10 cellular contexts compared by ENCODE assay signal in genomic region chr15:67144609-67145306, GRCh38.
DNase-seq lines count a peak whose midpoint lies in the region; ATAC-seq and TF ChIP-seq lines count a peak whose summit lies in the region.
"Had no signal": no experiment of that assay in that cellular context is flagged by ENCODE, and none has a peak within 500 bp of the region (broad histone marks: within the 10 kb centered on the region; RNA-seq: fewer than 3 reads in every experiment).

No MANE protein-coding gene starts in this region.

- intact Hi-C loops in stomach (cut with DNase I; ENCODE audit: low total_unique reads) (no loop called here), testis (cut with DNase I; ENCODE audit: low total_unique reads) (no loop called here)

- no peaks in the 10 kb centered on the region for H3K9me3 Mint-ChIP-seq in activated CD8-positive, alpha-beta memory T cell treated with anti-CD3 and anti-CD28 coated beads, Interleukin-2, amount 10 ng/mL, durations not matched to agents 7 days and 5 days (ENCODE audit: low read depth)

- CTCF ChIA-PET in activated CD8-positive, alpha-beta memory T cell treated with anti-CD3 and anti-CD28 coated beads, Interleukin-2, amount 10 ng/mL, durations not matched to agents 7 days and 5 days (lab: Charles Lee), result no interaction called here

- H3K27ac Mint-ChIP-seq in activated CD8-positive, alpha-beta memory T cell treated with anti-CD3 and anti-CD28 coated beads, Interleukin-2, amount 10 ng/mL, durations not matched to agents 7 days and 5 days, result no peak overlapping the region

- peaks cover 76% of the 10 kb centered on the region for H3K4me1 ChIP-seq in foreskin keratinocyte
- H3K4me1 ChIP-seq in stomach, result peaks cover 69 to 96% (median 94%) of the 10 kb centered on the region in 4 donors
- H3K4me1 ChIP-seq in testis, result peaks cover 30% of the 10 kb centered on the region

- no peaks in the 10 kb centered on the region for H3K36me3 ChIP-seq in stomach
- H3K36me3 ChIP-seq in testis (ENCODE audit: low read depth, missing control alignments), result no peaks in the 10 kb centered on the region
- H3K36me3 ChIP-seq: heart right ventricle had no signal

- no peak overlapping the region for H3K4me3 Mint-ChIP-seq in activated CD8-positive, alpha-beta memory T cell treated with anti-CD3 and anti-CD28 coated beads, Interleukin-2, amount 10 ng/mL, durations not matched to agents 7 days and 5 days

- peaks cover 14% of the 10 kb centered on the region for H3K36me3 Mint-ChIP-seq in activated CD8-positive, alpha-beta memory T cell treated with anti-CD3 and anti-CD28 coated beads, Interleukin-2, amount 10 ng/mL, durations not matched to agents 7 days and 5 days

- TF ChIP-seq POLR2A in stomach (IDR thresholded peaks at IDR 0.05), result no peak
- no peak for TF ChIP-seq POLR2A in testis (IDR thresholded peaks at IDR 0.05)

- no peaks in the 10 kb centered on the region for H3K9me3 ChIP-seq in stomach
- no peaks in the 10 kb centered on the region for H3K9me3 ChIP-seq in testis
- H3K9me3 ChIP-seq: heart right ventricle had no signal

- peak overlapping the region; percentile 1 for H3K27ac ChIP-seq in foreskin keratinocyte
- peak overlapping the region in 3 of 5 donors; percentile 28 to 88 (median 81) for H3K27ac ChIP-seq in stomach
- H3K27ac ChIP-seq in testis, result no peak overlapping the region

- DNase-seq in activated CD8-positive, alpha-beta memory T cell treated with anti-CD3 and anti-CD28 coated beads, Interleukin-2, amount 10 ng/mL, durations not matched to agents 7 days and 5 days, result peak; percentile 51
- no peak for DNase-seq in activated CD8-positive, alpha-beta memory T cell treated with anti-CD3 and anti-CD28 coated beads, Interleukin-2, amount 50 U/mL, for 48 hours
- DNase-seq in SW480 (ENCODE audit: low spot score) (peak; percentile 89), foreskin keratinocyte (no peak), stomach (no peak), testis (no peak)
- DNase-seq: heart right ventricle, NCI-H1105 had no signal

- peaks cover 89% of the 10 kb centered on the region for H3K4me1 Mint-ChIP-seq in activated CD8-positive, alpha-beta memory T cell treated with anti-CD3 and anti-CD28 coated beads, Interleukin-2, amount 10 ng/mL, durations not matched to agents 7 days and 5 days

- TF ChIP-seq EP300 in stomach (IDR thresholded peaks at IDR 0.05), result no peak

- H3K4me3 ChIP-seq in stomach (no peak overlapping the region), testis (no peak overlapping the region)
- H3K4me3 ChIP-seq: heart right ventricle had no signal

- H3K27me3 ChIP-seq in foreskin keratinocyte, result no peaks in the 10 kb centered on the region
- H3K27me3 ChIP-seq in stomach, result no peaks in the 10 kb centered on the region
- H3K27me3 ChIP-seq in testis, result no peaks in the 10 kb centered on the region
- H3K27me3 ChIP-seq: heart right ventricle had no signal

- WGBS in stomach, 5 donors, result 63 to 75% (median 70%) methylated on average over 6 to 7 of the region's 7 CpGs
- 75 to 81% methylated on average over 5 to 7 of the region's 7 CpGs for WGBS in testis, 2 donors

- peak; percentile 43 for ATAC-seq in activated CD8-positive, alpha-beta memory T cell treated with anti-CD3 and anti-CD28 coated beads, Interleukin-2, amount 10 ng/mL, durations not matched to agents 7 days and 5 days
- ATAC-seq in foreskin keratinocyte (no peak), HG02610 (IDR thresholded peaks at IDR 0.05; ENCODE audit: unreplicated experiment) (no peak), GM19035 (IDR thresholded peaks at IDR 0.05; ENCODE audit: unreplicated experiment) (no peak)

- TF ChIP-seq CTCF in foreskin keratinocyte (conservative IDR thresholded peaks at IDR 0.05) (no peak), stomach (IDR thresholded peaks at IDR 0.05) (no peak), testis (IDR thresholded peaks at IDR 0.05) (no peak)

- H3K27me3 Mint-ChIP-seq in activated CD8-positive, alpha-beta memory T cell treated with anti-CD3 and anti-CD28 coated beads, Interleukin-2, amount 10 ng/mL, durations not matched to agents 7 days and 5 days, result no peaks in the 10 kb centered on the region

Comparison
In these comparisons a context has a peak if more than half of its experiments do, and no peak if none do; other contexts are left out.
1. DNase-seq: peak in activated CD8-positive, alpha-beta memory T cell treated with anti-CD3 and anti-CD28 coated beads, Interleukin-2, amount 10 ng/mL, durations not matched to agents 7 days and 5 days (single experiment) and SW480 (single experiment); none in activated CD8-positive, alpha-beta memory T cell treated with anti-CD3 and anti-CD28 coated beads, Interleukin-2, amount 50 U/mL, for 48 hours (single experiment), foreskin keratinocyte (0 of 2), stomach (single experiment) and testis (single experiment).
2. H3K27ac ChIP-seq: peak in foreskin keratinocyte (single experiment) and stomach (3 of 5); none in testis (0 of 2).